1 cellular context compared by ENCODE assay signal in genomic region chr3:194141415-194142155, GRCh38.
TF ChIP-seq lines count a peak whose summit lies in the region.

No MANE protein-coding gene starts in this region.

TF ChIP-seq in HepG2, 621 proteins besides CTCF, POLR2A, EP300 and RAD21 (continued from another document and continues in another):
- no peak; the same call in 1 of the 2 replicates for TF ChIP-seq ZNF230 (CRISPR knock-in tag; IDR thresholded peaks at IDR 0.05)
- peak; percentile 18; the same call in 1 of the 2 replicates for TF ChIP-seq POGK (CRISPR knock-in tag; conservative IDR thresholded peaks at IDR 0.05)
- no peak for TF ChIP-seq ZBTB40 (IDR thresholded peaks at IDR 0.05)
- TF ChIP-seq ZBTB40 (CRISPR knock-in tag; IDR thresholded peaks at IDR 0.05), result peak; percentile 51
- peak; percentile 78 for TF ChIP-seq PHF21A (CRISPR knock-in tag; IDR thresholded peaks at IDR 0.05)
- no peak for TF ChIP-seq HNF4A (CRISPR knock-in tag; IDR thresholded peaks at IDR 0.05)
- TF ChIP-seq SOX6 (IDR thresholded peaks at IDR 0.05), result no peak
- TF ChIP-seq SOX6 (CRISPR knock-in tag; IDR thresholded peaks at IDR 0.05), result peak; percentile 71; the same call in 1 of the 2 replicates
- no peak for TF ChIP-seq DNMT1 (CRISPR knock-in tag; IDR thresholded peaks at IDR 0.05)
- no peak; the same call in none of the 2 replicates for TF ChIP-seq SAP130 (CRISPR knock-in tag; IDR thresholded peaks at IDR 0.05; ENCODE audit: low read depth)
- no peak for TF ChIP-seq NFYC (CRISPR knock-in tag; IDR thresholded peaks at IDR 0.05)
- peak; percentile 24; the same call in 1 of the 2 replicates for TF ChIP-seq POGZ (CRISPR knock-in tag; IDR thresholded peaks at IDR 0.05)
- TF ChIP-seq DR1 (CRISPR knock-in tag; IDR thresholded peaks at IDR 0.05), result no peak; the same call in 1 of the 2 replicates
- 0 out of 2 replicates have a peak, but pooled peaks have one; percentile 0 for TF ChIP-seq ZNF318 (CRISPR knock-in tag; IDR thresholded peaks at IDR 0.05)
- TF ChIP-seq, protein P1, sequence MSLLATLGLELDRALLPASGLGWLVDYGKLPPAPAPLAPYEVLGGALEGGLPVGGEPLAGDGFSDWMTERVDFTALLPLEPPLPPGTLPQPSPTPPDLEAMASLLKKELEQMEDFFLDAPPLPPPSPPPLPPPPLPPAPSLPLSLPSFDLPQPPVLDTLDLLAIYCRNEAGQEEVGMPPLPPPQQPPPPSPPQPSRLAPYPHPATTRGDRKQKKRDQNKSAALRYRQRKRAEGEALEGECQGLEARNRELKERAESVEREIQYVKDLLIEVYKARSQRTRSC (CRISPR knock-in tag; IDR thresholded peaks at IDR 0.05; ENCODE audit: low read depth), result 0 out of 2 replicates have a peak, but pooled peaks have one; percentile 37
- TF ChIP-seq HNRNPL (IDR thresholded peaks at IDR 0.05; ENCODE audit: low read depth, low read length), result peak; percentile 92
- no peak for TF ChIP-seq ZNF562 (CRISPR knock-in tag; IDR thresholded peaks at IDR 0.05; ENCODE audit: borderline replicate concordance)
- TF ChIP-seq CBX1 (IDR thresholded peaks at IDR 0.05; ENCODE audit: low read depth), result no peak
- TF ChIP-seq MED13 (CRISPR knock-in tag; IDR thresholded peaks at IDR 0.05), result peak; percentile 73; the same call in 1 of the 2 replicates
- no peak for TF ChIP-seq ATF3 (CRISPR knock-in tag; IDR thresholded peaks at IDR 0.05)
- TF ChIP-seq REST (IDR thresholded peaks at IDR 0.05; ENCODE audit: borderline replicate concordance in 1 of 2, low read depth in 1 of 2, low read length in 2 of 2), result peak in 1 of 2 experiments; percentile 60; a peak in 1 of 4 replicates
- peak; percentile 98 for TF ChIP-seq ZFX (CRISPR knock-in tag; IDR thresholded peaks at IDR 0.05; ENCODE audit: low read depth)
- TF ChIP-seq DRAP1 (CRISPR knock-in tag; IDR thresholded peaks at IDR 0.05), result peak; percentile 37; the same call in 1 of the 2 replicates
- no peak for TF ChIP-seq MXD4 (CRISPR knock-in tag; IDR thresholded peaks at IDR 0.05)
- no peak for TF ChIP-seq E2F5 (CRISPR knock-in tag; conservative IDR thresholded peaks at IDR 0.05)
- no peak for TF ChIP-seq NR2F1 (CRISPR knock-in tag; IDR thresholded peaks at IDR 0.05)
- TF ChIP-seq ZFP36L1 (CRISPR knock-in tag; IDR thresholded peaks at IDR 0.05), result peak; percentile 51; the same call in 1 of the 2 replicates
